ENCODE assay signal across 31 cellular contexts in the genomic region with DNA sequence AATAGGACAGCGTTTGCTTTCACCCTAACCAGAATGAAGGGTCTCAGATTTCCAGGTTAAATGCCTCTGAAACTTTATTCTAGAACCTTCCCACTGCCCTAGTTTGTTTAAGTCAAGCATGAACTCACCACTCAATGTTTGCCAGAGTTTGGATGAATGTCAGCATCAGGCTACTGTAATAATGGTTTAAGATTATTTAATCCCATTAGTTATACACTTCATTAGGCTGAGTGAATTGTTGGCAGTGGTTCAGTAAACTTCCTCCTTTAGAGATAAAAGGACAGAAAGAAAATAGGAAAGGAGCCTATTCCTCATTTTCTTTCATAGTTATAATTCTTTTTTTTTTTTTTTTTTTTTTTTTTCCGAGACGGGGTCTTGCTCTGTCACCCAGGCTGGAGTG.
"Had no signal": no experiment of that assay in that cellular context is flagged by ENCODE, and none has a peak within 500 bp of the region (broad histone marks: within the 10 kb centered on the region; RNA-seq: fewer than 3 reads in every experiment).

No MANE protein-coding gene starts in this region.

- H3K4me3 ChIP-seq: adrenal gland, breast epithelium, colonic mucosa, dorsolateral prefrontal cortex, esophagus squamous epithelium, gastrocnemius medialis, heart left ventricle, left lung, lung, sigmoid colon, smooth muscle cell had no signal

- H3K9me3 ChIP-seq: adrenal gland, breast epithelium, colonic mucosa, esophagus squamous epithelium, gastrocnemius medialis, heart left ventricle, left lung, sigmoid colon had no signal

- DNase-seq: activated CD4-positive, CD25-positive, alpha-beta regulatory T cell treated with anti-CD3 and anti-CD28 coated beads, Interleukin-2, amount 50 U/mL, for 72 hours; activated CD8-positive, alpha-beta memory T cell treated with anti-CD3 and anti-CD28 coated beads for 24 hours; activated CD8-positive, alpha-beta memory T cell treated with anti-CD3 and anti-CD28 coated beads, Interleukin-2, amount 50 U/mL, for 4 hours; activated T-cell treated with anti-CD3 and anti-CD28 coated beads, Interleukin-2, amount 50 U/mL, for 24 hours; adrenal gland; colonic mucosa; dorsolateral prefrontal cortex; effector memory CD8-positive, alpha-beta T cell; esophagus squamous epithelium; gastrocnemius medialis; heart left ventricle; left lung; naive B cell; posterior cingulate gyrus; sigmoid colon; stimulated activated CD4-positive, alpha-beta T cell treated with anti-CD3 and anti-CD28 coated beads, Interleukin-2, amount 100 ng/mL, for 48 hours; stimulated activated CD8-positive, alpha-beta memory T cell treated with anti-CD3 and anti-CD28 coated beads, Interleukin-4, amount 100 ng/mL, for 48 hours; stimulated activated naive B cell treated with anti-CD40 and anti-IgM and Interleukin-4, amounts not matched to agents 10 μg/mL and 1 μg/mL and 100 μg/mL, for 72 hours; T-cell; WERI-Rb-1 had no signal

- H3K27me3 Mint-ChIP-seq: activated naive CD8-positive, alpha-beta T cell; activated T-cell treated with anti-CD3 and anti-CD28 coated beads, Interleukin-2, amount 50 U/mL, for 24 hours; activated T-helper 17 cell treated with anti-CD3 and anti-CD28 coated beads, Interleukin-2, amount 50 U/mL, for 72 hours; central memory CD8-positive, alpha-beta T cell; effector memory CD8-positive, alpha-beta T cell; naive B cell; stimulated activated naive B cell treated with anti-CD40 and anti-IgM and Interleukin-4, amounts not matched to agents 10 μg/mL and 1 μg/mL and 100 μg/mL, for 72 hours; T-cell; type B pancreatic cell had no signal

- H3K27ac ChIP-seq: adrenal gland, breast epithelium, colonic mucosa, dorsolateral prefrontal cortex, esophagus squamous epithelium, gastrocnemius medialis, left lung, WERI-Rb-1 had no signal

- H3K4me1 ChIP-seq: breast epithelium, colonic mucosa had no signal

- H3K9me3 Mint-ChIP-seq: activated T-cell treated with anti-CD3 and anti-CD28 coated beads, Interleukin-2, amount 50 U/mL, for 24 hours; activated T-helper 17 cell treated with anti-CD3 and anti-CD28 coated beads, Interleukin-2, amount 50 U/mL, for 72 hours; central memory CD8-positive, alpha-beta T cell; effector memory CD8-positive, alpha-beta T cell; naive B cell; neural crest cell; T-cell; T-helper 2 cell treated with Interferon-gamma antibody and Interleukin-4, amounts not matched to agents 5 μg/mL and 100 μg/mL, for 36 hours; type B pancreatic cell had no signal

- H3K4me1 Mint-ChIP-seq: central memory CD8-positive, alpha-beta T cell; stimulated activated naive B cell treated with anti-CD40 and anti-IgM and Interleukin-4, amounts not matched to agents 10 μg/mL and 1 μg/mL and 100 μg/mL, for 72 hours; T-cell had no signal

- H3K4me3 Mint-ChIP-seq: activated naive CD8-positive, alpha-beta T cell; activated T-cell treated with anti-CD3 and anti-CD28 coated beads, Interleukin-2, amount 50 U/mL, for 24 hours; activated T-helper 17 cell treated with anti-CD3 and anti-CD28 coated beads, Interleukin-2, amount 50 U/mL, for 72 hours; central memory CD8-positive, alpha-beta T cell; effector memory CD8-positive, alpha-beta T cell; naive B cell; neural crest cell; stimulated activated naive B cell treated with anti-CD40 and anti-IgM and Interleukin-4, amounts not matched to agents 10 μg/mL and 1 μg/mL and 100 μg/mL, for 72 hours; T-cell; T-helper 2 cell treated with Interferon-gamma antibody and Interleukin-4, amounts not matched to agents 5 μg/mL and 100 μg/mL, for 36 hours; type B pancreatic cell had no signal

- H3K36me3 ChIP-seq: adrenal gland, breast epithelium, colonic mucosa, esophagus squamous epithelium, gastrocnemius medialis, heart left ventricle, left lung, sigmoid colon, WERI-Rb-1 had no signal

- H3K27ac Mint-ChIP-seq: activated naive CD8-positive, alpha-beta T cell; activated T-cell treated with anti-CD3 and anti-CD28 coated beads, Interleukin-2, amount 50 U/mL, for 24 hours; activated T-helper 17 cell treated with anti-CD3 and anti-CD28 coated beads, Interleukin-2, amount 50 U/mL, for 72 hours; effector memory CD8-positive, alpha-beta T cell; T-cell; T-helper 2 cell treated with Interferon-gamma antibody and Interleukin-4, amounts not matched to agents 5 μg/mL and 100 μg/mL, for 36 hours; type B pancreatic cell had no signal

- H3K4me2 ChIP-seq: smooth muscle cell had no signal

- H3K27me3 ChIP-seq: adrenal gland, breast epithelium, colonic mucosa, dorsolateral prefrontal cortex, esophagus squamous epithelium, gastrocnemius medialis, heart left ventricle, left lung, sigmoid colon had no signal

- FAIRE-seq: keratinocyte, TTC549 had no signal
